In the genomic region with DNA sequence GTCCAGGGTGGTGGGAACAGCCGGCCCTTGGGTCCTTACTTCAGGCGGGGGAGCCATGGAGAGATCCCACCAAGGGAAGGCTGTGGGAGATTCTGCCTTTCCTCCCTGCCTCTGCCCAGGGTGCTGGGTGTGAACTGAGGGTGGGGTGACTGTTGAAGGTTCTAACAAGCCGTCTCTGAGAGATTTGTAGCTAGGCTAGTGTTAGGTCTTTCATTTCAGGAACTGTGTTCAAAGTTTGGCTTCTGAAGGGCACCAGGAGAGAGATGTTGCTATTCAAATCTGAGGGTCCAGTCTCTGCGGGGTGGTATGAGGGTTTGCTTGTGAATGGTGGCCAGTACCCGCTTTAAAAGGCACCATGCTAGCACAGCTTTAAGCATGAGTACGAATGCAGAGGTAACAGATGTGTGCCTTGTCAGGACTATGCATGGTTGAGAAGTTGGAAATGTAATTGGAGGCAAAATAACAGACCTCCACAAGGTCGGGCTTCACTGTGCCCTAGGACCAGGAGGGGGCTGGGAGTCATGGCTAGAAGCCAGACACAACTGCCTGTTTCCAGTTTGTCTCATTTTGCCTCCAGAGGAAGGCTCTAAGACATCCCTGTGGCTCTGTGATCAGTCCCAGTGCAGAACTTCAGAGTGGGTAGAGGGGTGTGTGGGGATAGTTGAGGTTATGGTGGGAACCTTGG, we compare ENCODE assay signal across 24 cellular contexts. TPM values are rescaled to one million over a fixed set of nuclear protein-coding genes. Genes with fewer than 3 reads are reported as not detected.
DNase-seq lines count a peak whose midpoint lies in the region; ATAC-seq and TF ChIP-seq lines count a peak whose summit lies in the region.
"Had no signal": no experiment of that assay in that cellular context is flagged by ENCODE, and none has a peak within 500 bp of the region (broad histone marks: within the 10 kb centered on the region; RNA-seq: fewer than 3 reads in every experiment).

No MANE protein-coding gene starts in this region.

- H3K4me1 ChIP-seq in Caco-2: no peaks in the 10 kb centered on the region
- peaks cover 8% of the 10 kb centered on the region for H3K4me1 ChIP-seq in iPS-20b (ENCODE audit: insufficient read depth, low read length)

- H3K9ac ChIP-seq in iPS-20b (ENCODE audit: low read depth, low read length): no peak overlapping the region

- peaks cover 10% of the 10 kb centered on the region for H3K4me1 Mint-ChIP-seq in Caco-2 (ENCODE audit: low read depth, unreplicated experiment)
- H3K4me1 Mint-ChIP-seq in T-helper 17 cell: peaks cover 19% of the 10 kb centered on the region
- H3K4me1 Mint-ChIP-seq in progenitor cell of endocrine pancreas (ENCODE audit: low read depth): peaks cover 17% of the 10 kb centered on the region

- intact Hi-C loops in Caco-2 (cut with micrococcal nuclease; ENCODE audit: unreplicated experiment): no loop called here

- CTCF ChIA-PET in Caco-2 (lab: Charles Lee): no interaction called here

- POLR2A ChIA-PET in Caco-2 (lab: Charles Lee): no interaction called here

- H3K9me3 ChIP-seq in Caco-2 (no peaks in the 10 kb centered on the region), T-helper 17 cell (ENCODE audit: control insufficient read depth, low read length, poor library complexity, severe bottlenecking) (no peaks in the 10 kb centered on the region), iPS-20b (ENCODE audit: insufficient read depth, low read depth, low read length) (no peaks in the 10 kb centered on the region)
- H3K9me3 ChIP-seq: SJSA1, tibial artery had no signal

- H3K4me3 ChIP-seq in Caco-2 (ENCODE audit: low read depth, low read length) (no peak overlapping the region), iPS-20b (ENCODE audit: low read length) (peak overlapping the region; percentile 69; the same call in 1 of the 2 replicates)
- H3K4me3 ChIP-seq: SJSA1, tibial artery had no signal

- H3K27ac ChIP-seq in iPS-20b (ENCODE audit: low read length): no peak overlapping the region
- H3K27ac ChIP-seq: SJSA1, tibial artery had no signal

- H3K9me3 Mint-ChIP-seq in Caco-2 (ENCODE audit: unreplicated experiment) (no peaks in the 10 kb centered on the region), progenitor cell of endocrine pancreas (ENCODE audit: low read depth) (no peaks in the 10 kb centered on the region)
- H3K9me3 Mint-ChIP-seq: T-helper 1 cell treated with Interleukin-12 subunit alpha and Interleukin-12 subunit beta and Interleukin-4 antibody, amounts not matched to agents 30 μg/mL and 1 μg/mL, for 36 hours had no signal

- H3K27ac Mint-ChIP-seq in Caco-2 (ENCODE audit: unreplicated experiment) (no peak overlapping the region), T-helper 17 cell (no peak overlapping the region), progenitor cell of endocrine pancreas (no peak overlapping the region)
- H3K27ac Mint-ChIP-seq: T-helper 1 cell treated with Interleukin-12 subunit alpha and Interleukin-12 subunit beta and Interleukin-4 antibody, amounts not matched to agents 30 μg/mL and 1 μg/mL, for 36 hours had no signal

- no peaks in the 10 kb centered on the region for H3K36me3 ChIP-seq in Caco-2 (ENCODE audit: control insufficient read depth, insufficient read depth, low read length)
- H3K36me3 ChIP-seq in iPS-20b (ENCODE audit: insufficient read depth, low read depth, low read length): 0 out of 2 replicates have a peak, but pooled peaks cover 4% of the 10 kb centered on the region
- H3K36me3 ChIP-seq: SJSA1, tibial artery had no signal

- BruUV-seq in Caco-2 (replicated peaks; lab: Mats Ljungman, UMichigan): no TSS peak

- ATAC-seq in T-helper 17 cell (no peak), HG02623 (IDR thresholded peaks at IDR 0.05; ENCODE audit: unreplicated experiment) (no peak), GM19035 (IDR thresholded peaks at IDR 0.05; ENCODE audit: unreplicated experiment) (no peak)
- ATAC-seq: right cardiac atrium had no signal

- DNase-seq in Caco-2 (no peak), T-helper 17 cell (no peak), progenitor cell of endocrine pancreas (ENCODE audit: low spot score, unreplicated experiment) (no peak), GM19240 (ENCODE audit: insufficient read length, low spot score) (no peak)
- DNase-seq: activated CD4-positive, alpha-beta T cell treated with anti-CD3 and anti-CD28 coated beads for 4 hours; activated naive CD4-positive, alpha-beta T cell treated with Interleukin-2 at 50 U/mL for 16 hours; activated T-cell treated with anti-CD3 and anti-CD28 coated beads, Interleukin-2, amount 50 U/mL, for 48 hours; amniotic stem cell; dermis blood vessel endothelial cell; mammary epithelial cell; NCI-H146; NCI-H526 treated with DMSO at 0.1 percent for 48 hours; right cardiac atrium; stimulated activated CD4-positive, alpha-beta T cell treated with anti-CD3 and anti-CD28 coated beads, Interleukin-12 subunit alpha, Interleukin-12 subunit beta, amount 100 ng/mL, for 4 hours; stimulated activated CD4-positive, alpha-beta T cell treated with anti-CD3 and anti-CD28 coated beads, Interleukin-4, amount 100 ng/mL, for 24 hours; stimulated activated naive CD4-positive, alpha-beta T cell; tibial artery had no signal

- H3K36me3 Mint-ChIP-seq in Caco-2 (ENCODE audit: insufficient read depth, unreplicated experiment) (no peaks in the 10 kb centered on the region), T-helper 17 cell (ENCODE audit: low read depth) (peaks cover 3% of the 10 kb centered on the region), progenitor cell of endocrine pancreas (ENCODE audit: insufficient read depth) (no peaks in the 10 kb centered on the region)

- peaks cover 9% of the 10 kb centered on the region for H3K27me3 Mint-ChIP-seq in Caco-2 (ENCODE audit: insufficient read depth, unreplicated experiment)
- H3K27me3 Mint-ChIP-seq in T-helper 17 cell: peaks cover 31% of the 10 kb centered on the region
- H3K27me3 Mint-ChIP-seq in progenitor cell of endocrine pancreas: peaks cover 61% of the 10 kb centered on the region

- H3K27me3 ChIP-seq in Caco-2 (replicated peaks; ENCODE audit: control insufficient read depth, insufficient read depth, low read length): no peaks in the 10 kb centered on the region
- H3K27me3 ChIP-seq in iPS-20b (ENCODE audit: insufficient read depth, low read length): peaks cover 44% of the 10 kb centered on the region

- peak overlapping the region; percentile 17 for H3K4me3 Mint-ChIP-seq in Caco-2 (ENCODE audit: unreplicated experiment)
- H3K4me3 Mint-ChIP-seq in T-helper 17 cell: peak overlapping the region; percentile 74
- H3K4me3 Mint-ChIP-seq in progenitor cell of endocrine pancreas (ENCODE audit: low read depth): peak overlapping the region; percentile 43

- TF ChIP-seq CTCF in Caco-2 (IDR thresholded peaks at IDR 0.05; ENCODE audit: insufficient read depth in 1 of 2, low read depth in 1 of 2, low read length in 1 of 2, severe bottlenecking in 1 of 2, unreplicated experiment in 1 of 2): no peak
- TF ChIP-seq CTCF in progenitor cell of endocrine pancreas (IDR thresholded peaks at IDR 0.05; ENCODE audit: unreplicated experiment): no peak

RNA-seq across cellular contexts. Expression of gene ATP1B2, which starts 2.1 kb away (rescaled TPM):
- total RNA-seq in Caco-2 (2022) (0.11 and 0.14 TPM in 2 replicates), T-helper 17 cell (under 1 TPM in 1 of 2 donors, not detected in 1; 0.15 TPM), progenitor cell of endocrine pancreas (1.5 and 2.1 TPM in 2 replicates)
- total RNA-seq: dermis blood vessel endothelial cell, H4, kidney epithelial cell, mammary epithelial cell, SJSA1 had no signal

RNA-seq across cellular contexts. Expression of gene SHBG, which starts 22.9 kb away (rescaled TPM):
- 0.93 and 1.2 TPM in 2 replicates for total RNA-seq in Caco-2 (2022)
- under 1 TPM in 1 of 2 donors, not detected in 1; 0.40 TPM for total RNA-seq in T-helper 17 cell
- 5.1 and 5.9 TPM in 2 replicates for total RNA-seq in progenitor cell of endocrine pancreas
- total RNA-seq: H4, SJSA1 had no signal

RNA-seq across cellular contexts. Expression of gene SAT2, which starts 25.2 kb away (rescaled TPM):
- total RNA-seq in Caco-2 (2022): 33.0 TPM in 2 replicates
- total RNA-seq in T-helper 17 cell: 10 to 100 TPM; 39.1 to 42.9 TPM
- total RNA-seq in progenitor cell of endocrine pancreas: 108 and 120 TPM in 2 replicates

RNA-seq across cellular contexts. Expression of gene TP53, which starts 34.5 kb away (rescaled TPM):
- total RNA-seq in Caco-2 (2022): 9.2 and 11.1 TPM in 2 replicates
- total RNA-seq in T-helper 17 cell: 10 to 100 TPM; 61.2 to 66.2 TPM
- 106 and 121 TPM in 2 replicates for total RNA-seq in progenitor cell of endocrine pancreas

RNA-seq across cellular contexts. Expression of gene WRAP53, which starts 35.5 kb away (rescaled TPM):
- total RNA-seq in Caco-2 (2022): 13.6 and 15.2 TPM in 2 replicates
- 1 to 10 TPM; 6.6 TPM for total RNA-seq in T-helper 17 cell
- 26.4 and 28.0 TPM in 2 replicates for total RNA-seq in progenitor cell of endocrine pancreas

Comparison
In these comparisons a context has a peak if more than half of its experiments do, and no peak if none do; other contexts are left out.
1. H3K4me3 Mint-ChIP-seq: peak in every context shown above with its lines; median percentile 74 in T-helper 17 cell; 43 in progenitor cell of endocrine pancreas; 17 in Caco-2.